Comparison of ENCODE assay signal across 13 cellular contexts in genomic region chr19:10661946-10662345, GRCh38. TPM values are rescaled to one million over a fixed set of nuclear protein-coding genes. Genes with fewer than 3 reads are reported as not detected.
DNase-seq lines count a peak whose midpoint lies in the region; ATAC-seq lines count a peak whose summit lies in the region.
"Had no signal": no experiment of that assay in that cellular context is flagged by ENCODE, and none has a peak within 500 bp of the region (broad histone marks: within the 10 kb centered on the region; RNA-seq: fewer than 3 reads in every experiment).

No MANE protein-coding gene starts in this region.

- no peaks in the 10 kb centered on the region for H3K9me3 ChIP-seq in BLaER1 treated with 17β-estradiol and CSF1 and Interleukin-3, amounts not matched to agents 10 nM and 100 nM (replicated peaks in 1 of 11)

- H3K27ac ChIP-seq in BLaER1 treated with 17β-estradiol and CSF1 and Interleukin-3, amounts not matched to agents 10 nM and 100 nM, result peak overlapping the region in 9 of 11 experiments; percentile 7 to 54 (median 25); a peak in 12 of 22 replicates
- H3K27ac ChIP-seq: C4-2B had no signal

- peak overlapping the region; percentile 88 to 99 (median 93) for H3K4me2 ChIP-seq in BLaER1 treated with 17β-estradiol and CSF1 and Interleukin-3, amounts not matched to agents 10 nM and 100 nM

- H3K27ac Mint-ChIP-seq in activated naive CD8-positive, alpha-beta T cell treated with anti-CD3 and anti-CD28 coated beads, Interleukin-2, amount 10 ng/mL, durations not matched to agents 7 days and 5 days, result peak overlapping the region; percentile 0
- peak overlapping the region in 5 of 10 donors; percentile 61 to 85 (median 70) for H3K27ac Mint-ChIP-seq in naive thymus-derived CD8-positive, alpha-beta T cell

- H4K20me1 ChIP-seq in BLaER1 treated with 17β-estradiol and CSF1 and Interleukin-3, amounts not matched to agents 10 nM and 100 nM, result peaks cover 100% of the 10 kb centered on the region in 11 experiments

- H3K36me3 Mint-ChIP-seq in activated naive CD8-positive, alpha-beta T cell treated with anti-CD3 and anti-CD28 coated beads, Interleukin-2, amount 10 ng/mL, durations not matched to agents 7 days and 5 days, result peaks cover 4% of the 10 kb centered on the region
- peaks cover 0 to 40% (median 3%) of the 10 kb centered on the region in 3 donors for H3K36me3 Mint-ChIP-seq in naive thymus-derived CD8-positive, alpha-beta T cell
- H3K36me3 Mint-ChIP-seq: naive B cell had no signal

- H3K36me3 ChIP-seq in BLaER1 treated with 17β-estradiol and CSF1 and Interleukin-3, amounts not matched to agents 10 nM and 100 nM, result peaks cover 27 to 100% (median 90%) of the 10 kb centered on the region in 11 experiments
- H3K36me3 ChIP-seq in H7 (replicated peaks; ENCODE audit: control insufficient read depth, insufficient read depth, low read length), result peaks cover 23% of the 10 kb centered on the region

- H3K4me3 Mint-ChIP-seq in activated naive CD8-positive, alpha-beta T cell treated with anti-CD3 and anti-CD28 coated beads, Interleukin-2, amount 10 ng/mL, durations not matched to agents 7 days and 5 days, result no peak overlapping the region
- peak overlapping the region in 8 of 10 donors; percentile 15 to 81 (median 58) for H3K4me3 Mint-ChIP-seq in naive thymus-derived CD8-positive, alpha-beta T cell

- H3K4me3 ChIP-seq in BLaER1 treated with 17β-estradiol and CSF1 and Interleukin-3, amounts not matched to agents 10 nM and 100 nM, result peak overlapping the region in 3 of 10 experiments; percentile 11 to 36 (median 20); a peak in 2 of 20 replicates
- H3K4me3 ChIP-seq in H7 (ENCODE audit: insufficient read depth, low read depth, low read length), result no peak overlapping the region

- POLR2A ChIA-PET in activated naive CD8-positive, alpha-beta T cell treated with anti-CD3 and anti-CD28 coated beads, Interleukin-2, amount 10 ng/mL, durations not matched to agents 7 days and 5 days (lab: Charles Lee), result interaction anchor here (0.6 to 1.1 kb wide), 3 partner anchors 9 to 800 kb away, joined by 4 to 6 read pairs (median 5); no protein-coding TSS in a partner anchor
- POLR2A ChIA-PET in naive thymus-derived CD8-positive, alpha-beta T cell (lab: Charles Lee), result interaction anchor here (0.7 kb wide), 2 partner anchors 20 to 205 kb away, joined by 3 to 8 read pairs; no protein-coding TSS in a partner anchor

- ATAC-seq in activated naive CD8-positive, alpha-beta T cell treated with anti-CD3 and anti-CD28 coated beads, Interleukin-2, amount 10 ng/mL, durations not matched to agents 7 days and 5 days (ENCODE audit: low read depth), result no peak
- no peak for ATAC-seq in naive thymus-derived CD8-positive, alpha-beta T cell
- no peak for ATAC-seq in HG03280 (IDR thresholded peaks at IDR 0.05; ENCODE audit: unreplicated experiment)
- ATAC-seq: Panc1 had no signal

- H3K9ac ChIP-seq in BLaER1 treated with 17β-estradiol and CSF1 and Interleukin-3, amounts not matched to agents 10 nM and 100 nM, result peak overlapping the region; percentile 13 to 57 (median 40); a peak in 18 of 22 replicates

- no peaks in the 10 kb centered on the region for H3K27me3 ChIP-seq in BLaER1 treated with 17β-estradiol and CSF1 and Interleukin-3, amounts not matched to agents 10 nM and 100 nM
- no peaks in the 10 kb centered on the region for H3K27me3 ChIP-seq in H7 (ENCODE audit: control insufficient read depth, insufficient read depth, low read length)

- H3K27me3 Mint-ChIP-seq in activated naive CD8-positive, alpha-beta T cell treated with anti-CD3 and anti-CD28 coated beads, Interleukin-2, amount 10 ng/mL, durations not matched to agents 7 days and 5 days, result no peaks in the 10 kb centered on the region
- no peaks in the 10 kb centered on the region for H3K27me3 Mint-ChIP-seq in naive thymus-derived CD8-positive, alpha-beta T cell
- H3K27me3 Mint-ChIP-seq: naive B cell had no signal

- H3K4me1 Mint-ChIP-seq in activated naive CD8-positive, alpha-beta T cell treated with anti-CD3 and anti-CD28 coated beads, Interleukin-2, amount 10 ng/mL, durations not matched to agents 7 days and 5 days, result peaks cover 28% of the 10 kb centered on the region
- peaks cover 23 to 76% (median 55%) of the 10 kb centered on the region in 4 donors for H3K4me1 Mint-ChIP-seq in naive thymus-derived CD8-positive, alpha-beta T cell

- no peaks in the 10 kb centered on the region for H3K9me3 Mint-ChIP-seq in activated naive CD8-positive, alpha-beta T cell treated with anti-CD3 and anti-CD28 coated beads, Interleukin-2, amount 10 ng/mL, durations not matched to agents 7 days and 5 days
- H3K9me3 Mint-ChIP-seq in naive thymus-derived CD8-positive, alpha-beta T cell, result no peaks in the 10 kb centered on the region
- H3K9me3 Mint-ChIP-seq: naive B cell had no signal

- peaks cover 80 to 96% (median 89%) of the 10 kb centered on the region in 10 experiments for H3K4me1 ChIP-seq in BLaER1 treated with 17β-estradiol and CSF1 and Interleukin-3, amounts not matched to agents 10 nM and 100 nM

- DNase-seq in H7 (peak; percentile 19), NCI-H2107 treated with DMSO at 0.1 percent for 48 hours (lab: John Stamatoyannopoulos, UW; ENCODE audit: unreplicated experiment) (no peak), HPDE6-E6E7 (ENCODE audit: extremely low spot score) (no peak)
- DNase-seq in activated naive CD8-positive, alpha-beta T cell treated with anti-CD3 and anti-CD28 coated beads, Interleukin-2, amount 10 ng/mL, durations not matched to agents 7 days and 5 days, result no peak
- DNase-seq in naive thymus-derived CD8-positive, alpha-beta T cell, result no peak
- DNase-seq: cerebellar nuclear complex, foreskin melanocyte, naive B cell, NCI-H1694 treated with DMSO at 0.1 percent for 48 hours had no signal

RNA-seq across cellular contexts. Expression of gene ILF3, which starts 7.8 kb away (rescaled TPM):
- total RNA-seq in H7 (2014; rRNA removed; shearing (Covaris generic)), result 354 and 378 TPM in 2 replicates
- 100 to 1,000 TPM; 344 to 354 TPM for total RNA-seq in activated naive CD8-positive, alpha-beta T cell treated with anti-CD3 and anti-CD28 coated beads, Interleukin-2, amount 10 ng/mL, durations not matched to agents 7 days and 5 days
- total RNA-seq in naive thymus-derived CD8-positive, alpha-beta T cell, result 100 to 1,000 TPM; 385 to 391 TPM
- 10 to 100 TPM; 79.6 to 99.1 (median 92.8) TPM for polyA plus RNA-seq in naive thymus-derived CD8-positive, alpha-beta T cell

RNA-seq across cellular contexts. Expression of gene SLC44A2, which starts 36.6 kb away (rescaled TPM):
- 39.4 and 43.0 TPM in 2 replicates for total RNA-seq in H7 (2014; rRNA removed; shearing (Covaris generic))
- 100 to 1,000 TPM; 155 to 156 TPM for total RNA-seq in activated naive CD8-positive, alpha-beta T cell treated with anti-CD3 and anti-CD28 coated beads, Interleukin-2, amount 10 ng/mL, durations not matched to agents 7 days and 5 days
- total RNA-seq in naive thymus-derived CD8-positive, alpha-beta T cell, result 100 to 1,000 TPM; 268 to 270 TPM
- 100 to 1,000 TPM; 201 to 331 (median 218) TPM for polyA plus RNA-seq in naive thymus-derived CD8-positive, alpha-beta T cell

RNA-seq across cellular contexts. Expression of gene QTRT1, which starts 39.3 kb away (rescaled TPM):
- 52.4 and 64.9 TPM in 2 replicates for total RNA-seq in H7 (2014; rRNA removed; shearing (Covaris generic))
- 10 to 100 TPM; 35.9 to 37.7 TPM for total RNA-seq in activated naive CD8-positive, alpha-beta T cell treated with anti-CD3 and anti-CD28 coated beads, Interleukin-2, amount 10 ng/mL, durations not matched to agents 7 days and 5 days
- total RNA-seq in naive thymus-derived CD8-positive, alpha-beta T cell, result 10 to 100 TPM; 54.7 to 62.3 TPM
- polyA plus RNA-seq in naive thymus-derived CD8-positive, alpha-beta T cell, result 10 to 100 TPM; 33.5 to 41.0 (median 36.6) TPM

RNA-seq across cellular contexts. Expression of gene DNM2, which starts 55.9 kb away (rescaled TPM):
- total RNA-seq in H7 (2014; rRNA removed; shearing (Covaris generic)), result 77.6 and 89.9 TPM in 2 replicates
- 100 to 1,000 TPM; 249 to 259 TPM for total RNA-seq in activated naive CD8-positive, alpha-beta T cell treated with anti-CD3 and anti-CD28 coated beads, Interleukin-2, amount 10 ng/mL, durations not matched to agents 7 days and 5 days
- 100 to 1,000 TPM; 267 to 270 TPM for total RNA-seq in naive thymus-derived CD8-positive, alpha-beta T cell
- polyA plus RNA-seq in naive thymus-derived CD8-positive, alpha-beta T cell, result 10 to 100 TPM; 45.0 to 91.4 (median 60.9) TPM
